2 cellular contexts compared by ENCODE assay signal in the genomic region with DNA sequence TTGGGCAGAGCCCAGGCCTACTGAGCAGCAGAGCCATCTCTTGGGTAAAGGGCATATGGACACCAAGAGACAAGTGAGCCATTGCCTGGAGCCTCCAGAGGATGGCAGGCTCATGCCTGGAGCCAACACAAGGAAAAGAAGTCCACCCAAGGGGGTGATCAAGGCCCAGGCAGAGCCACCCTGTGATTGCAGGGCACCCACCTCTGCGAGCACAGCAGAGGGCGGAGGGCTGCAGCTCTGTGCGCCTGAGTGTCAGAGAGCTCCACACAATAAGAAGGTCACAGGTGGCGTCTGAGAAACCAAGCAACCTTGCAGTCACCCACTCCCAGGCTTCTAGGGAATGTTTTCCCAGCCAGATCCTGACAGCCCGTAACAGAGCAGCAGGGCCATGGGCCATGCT. TPM values are rescaled to one million over a fixed set of nuclear protein-coding genes. Genes with fewer than 3 reads are reported as not detected.
"Had no signal": no experiment of that assay in that cellular context is flagged by ENCODE, and none has a peak within 500 bp of the region (broad histone marks: within the 10 kb centered on the region; RNA-seq: fewer than 3 reads in every experiment).

No MANE protein-coding gene starts in this region.

RNA-seq across cellular contexts. Expression of a gene that starts 57.8 kb away (rescaled TPM):
- total RNA-seq: naive thymus-derived CD8-positive, alpha-beta T cell; natural killer cell treated with Interleukin-12 subunit alpha and Interleukin-12 subunit beta and Interleukin-15 and Interleukin-18, amount 100 ng/mL, for 72 hours had no signal
